ENCODE assay signal across 7 cellular contexts in the genomic region with DNA sequence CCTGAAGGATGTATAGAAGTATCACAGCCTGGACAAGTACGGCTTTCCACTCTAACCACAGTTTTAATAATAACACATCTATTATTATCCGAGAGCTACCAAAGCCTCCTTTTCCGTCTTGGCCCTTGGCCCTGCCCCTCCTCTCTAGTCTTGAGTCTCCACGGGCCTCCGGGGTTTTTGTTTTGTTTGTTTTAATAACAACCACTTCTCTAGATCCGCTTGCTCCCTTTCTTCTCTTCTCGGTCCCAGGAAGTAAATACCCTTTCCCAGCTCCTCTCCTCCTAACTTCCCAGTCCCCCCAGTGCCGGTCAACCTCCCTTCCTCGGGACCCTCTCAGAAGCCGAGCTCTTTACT. TPM values are rescaled to one million over a fixed set of nuclear protein-coding genes. Genes with fewer than 3 reads are reported as not detected.
DNase-seq lines count a peak whose midpoint lies in the region; ATAC-seq and TF ChIP-seq lines count a peak whose summit lies in the region.

No MANE protein-coding gene starts in this region.

- no peaks in the 10 kb centered on the region for H3K27me3 ChIP-seq in hepatocyte

- H3K4me2 ChIP-seq in hepatocyte = peak overlapping the region; percentile 71

- H3K4me3 ChIP-seq in HFF-Myc (replicated peaks; ENCODE audit: low read depth, low read length) (peak overlapping the region; percentile 83), hepatocyte (peak overlapping the region; percentile 83)

- no peaks in the 10 kb centered on the region for H3K36me3 ChIP-seq in hepatocyte (replicated peaks; ENCODE audit: insufficient read depth, low read depth)

- H3K79me2 ChIP-seq in hepatocyte = peaks cover 63% of the 10 kb centered on the region

- ATAC-seq in stimulated activated naive CD8-positive, alpha-beta T cell treated with anti-CD3 and anti-CD28 coated beads, Interleukin-15, Interleukin-2, amounts not matched to agents 100 U/mL and 50 U/mL, for 24 hours = no peak
- ATAC-seq in left lobe of liver (no peak), GM21515 (IDR thresholded peaks at IDR 0.05; ENCODE audit: unreplicated experiment) (no peak), GM18511 (IDR thresholded peaks at IDR 0.05; ENCODE audit: unreplicated experiment) (no peak)

- H3K27ac ChIP-seq in VCaP (peak overlapping the region; percentile 58), hepatocyte (peak overlapping the region; percentile 88)

- peak overlapping the region; percentile 67 for H2AFZ ChIP-seq in hepatocyte

- H3K9me3 ChIP-seq in hepatocyte (ENCODE audit: low read depth) = no peaks in the 10 kb centered on the region

- H3K9me2 ChIP-seq in hepatocyte (replicated peaks; ENCODE audit: insufficient read depth) = no peaks in the 10 kb centered on the region

- 0% methylated on average over 9 of the region's 10 CpGs for WGBS in hepatocyte (ENCODE audit: low lambda C conversion rate, missing lambda C conversion rate)

- DNase-seq in HFF-Myc (ENCODE audit: extremely low read depth, low read depth) (no peak), hepatocyte (ENCODE audit: low spot score) (peak; percentile 36), left lobe of liver (ENCODE audit: low spot score) (no peak)
- peak; percentile 9 for DNase-seq in stimulated activated naive CD8-positive, alpha-beta T cell treated with anti-CD3 and anti-CD28 coated beads, Interleukin-15, Interleukin-2, amounts not matched to agents 100 U/mL and 50 U/mL, for 24 hours

- TF ChIP-seq CTCF in HFF-Myc (IDR thresholded peaks at IDR 0.05; ENCODE audit: low read depth, low read length, missing control alignments) (no peak), VCaP (conservative IDR thresholded peaks at IDR 0.05) (no peak), hepatocyte (IDR thresholded peaks at IDR 0.05; ENCODE audit: poor library complexity) (no peak)

- H3K4me1 ChIP-seq in hepatocyte (ENCODE audit: insufficient read depth) = peaks cover 14% of the 10 kb centered on the region

- no peaks in the 10 kb centered on the region for H4K20me1 ChIP-seq in hepatocyte (ENCODE audit: insufficient read depth, poor library complexity, severe bottlenecking)

RNA-seq across cellular contexts. Expression of gene LCA5, which starts 0.6 kb away (rescaled TPM):
- total RNA-seq in hepatocyte (4.5 and 5.6 TPM in 2 replicates), left lobe of liver (0.45 TPM)
- 2.4 and 3.6 TPM in 2 replicates for polyA plus RNA-seq in hepatocyte

Comparison
In these comparisons a context has a peak if more than half of its experiments do, and no peak if none do; other contexts are left out.
1. DNase-seq: peak in hepatocyte (single experiment) and stimulated activated naive CD8-positive, alpha-beta T cell treated with anti-CD3 and anti-CD28 coated beads, Interleukin-15, Interleukin-2, amounts not matched to agents 100 U/mL and 50 U/mL, for 24 hours (single experiment); none in HFF-Myc (single experiment) and left lobe of liver (single experiment).